Comparison of ENCODE assay signal across 18 cellular contexts in genomic region chr11:28417601-28418323, GRCh38.
DNase-seq lines count a peak whose midpoint lies in the region; ATAC-seq and TF ChIP-seq lines count a peak whose summit lies in the region.
"Had no signal": no experiment of that assay in that cellular context is flagged by ENCODE, and none has a peak within 500 bp of the region (broad histone marks: within the 10 kb centered on the region; RNA-seq: fewer than 3 reads in every experiment).

No MANE protein-coding gene starts in this region.

- H3K9me3 ChIP-seq in BE2C (no peaks in the 10 kb centered on the region), stomach (peaks cover 0 to 4% (median 0%) of the 10 kb centered on the region in 4 donors)
- H3K9me3 ChIP-seq: BLaER1 treated with 17β-estradiol and CSF1 and Interleukin-3, amounts not matched to agents 10 nM and 100 nM; SJSA1 had no signal

- peaks cover 3% of the 10 kb centered on the region; the same call in 1 of the 2 replicates for H3K4me1 ChIP-seq in BE2C
- no peaks in the 10 kb centered on the region for H3K4me1 ChIP-seq in stomach
- H3K4me1 ChIP-seq: A549, SJSA1 had no signal

- intact Hi-C loops in stomach (cut with DNase I; ENCODE audit: low total_unique reads): no loop called here

- H3K4me3 ChIP-seq in BE2C (ENCODE audit: low read depth, low read length): no peak overlapping the region
- H3K4me3 ChIP-seq in stomach: no peak overlapping the region
- H3K4me3 ChIP-seq: A549; BLaER1 treated with 17β-estradiol and CSF1 and Interleukin-3, amounts not matched to agents 10 nM and 100 nM; SJSA1 had no signal

- 81 to 88% (median 87%) methylated on average over 5 of the region's 5 CpGs for whole genome bisulfite sequencing in stomach, 5 donors

- no peak overlapping the region for H3K27ac ChIP-seq in substantia nigra (ENCODE audit: low read depth, low read length, poor library complexity, severe bottlenecking)
- H3K27ac ChIP-seq in stomach: no peak overlapping the region
- H3K27ac ChIP-seq: A549; BLaER1 treated with 17β-estradiol and CSF1 and Interleukin-3, amounts not matched to agents 10 nM and 100 nM; KMS-11; SJSA1 had no signal

- no peak for TF ChIP-seq CTCF in BE2C (IDR thresholded peaks at IDR 0.05; ENCODE audit: low read depth, low read length)
- TF ChIP-seq CTCF in stomach (IDR thresholded peaks at IDR 0.05): no peak

- H3K27me3 ChIP-seq in BE2C (no peaks in the 10 kb centered on the region), stomach (no peaks in the 10 kb centered on the region)
- H3K27me3 ChIP-seq: BLaER1 treated with 17β-estradiol and CSF1 and Interleukin-3, amounts not matched to agents 10 nM and 100 nM; SJSA1 had no signal

- DNase-seq in BE2C: peak; percentile 14
- peak; percentile 63 for DNase-seq in EH (ENCODE audit: low read depth)
- peak; percentile 41 for DNase-seq in M059J (ENCODE audit: low read depth)
- peak; percentile 3 for DNase-seq in cerebellar cortex (ENCODE audit: low spot score)
- DNase-seq in substantia nigra (lab: John Stamatoyannopoulos, UW): no peak
- DNase-seq in DMS53 treated with DMSO at 0.1 percent for 48 hours (lab: John Stamatoyannopoulos, UW; ENCODE audit: unreplicated experiment): no peak
- DNase-seq in stomach: no peak
- DNase-seq: CD8-positive, alpha-beta T cell; DND-41; NCI-H1436; NCI-H2029; NCI-H446 treated with DMSO at 0.1 percent for 48 hours; NCI-H774 had no signal

- H3K36me3 ChIP-seq in BE2C (no peaks in the 10 kb centered on the region), stomach (no peaks in the 10 kb centered on the region)
- H3K36me3 ChIP-seq: BLaER1 treated with 17β-estradiol and CSF1 and Interleukin-3, amounts not matched to agents 10 nM and 100 nM; SJSA1 had no signal

- TF ChIP-seq EP300 in stomach (IDR thresholded peaks at IDR 0.05): no peak

- ATAC-seq in GM18858 (IDR thresholded peaks at IDR 0.05; ENCODE audit: unreplicated experiment): no peak
- ATAC-seq: A549; CD8-positive, alpha-beta T cell had no signal

- no peak for TF ChIP-seq POLR2A in stomach (IDR thresholded peaks at IDR 0.05)

Comparison
In these comparisons a context has a peak if more than half of its experiments do, and no peak if none do; other contexts are left out.
1. DNase-seq: peak in BE2C (single experiment), EH (single experiment), M059J (single experiment) and cerebellar cortex (single experiment); none in substantia nigra (0 of 49), DMS53 treated with DMSO at 0.1 percent for 48 hours (single experiment) and stomach (single experiment).